ENCODE assay signal across 8 cellular contexts in genomic region chr7:95246935-95247370, GRCh38.
DNase-seq lines count a peak whose midpoint lies in the region; ATAC-seq and TF ChIP-seq lines count a peak whose summit lies in the region.

No MANE protein-coding gene starts in this region.

- DNase-seq in Caki2 (ENCODE audit: low read depth) (peak; percentile 58), GM19240 (ENCODE audit: insufficient read length, low spot score) (peak; percentile 10), LoVo (ENCODE audit: low spot score) (peak; percentile 76), OCI-M1 (lab: John Stamatoyannopoulos, UW) (peak; percentile 97), colonic mucosa (peak; percentile 76), left colon (peak; percentile 25 to 47), superior temporal gyrus (ENCODE audit: extremely low spot score) (peak; percentile 95)
- no peak for DNase-seq in stimulated activated CD4-positive, alpha-beta T cell treated with anti-CD3 and anti-CD28 coated beads, Interleukin-4, amount 100 ng/mL, for 1 hour

- ATAC-seq in left colon, result peak; percentile 91

- H3K27me3 ChIP-seq in colonic mucosa, result no peaks in the 10 kb centered on the region

- H3K36me3 ChIP-seq in colonic mucosa, result no peaks in the 10 kb centered on the region

- intact Hi-C loops in colonic mucosa (cut with DNase I), result loop anchor here (10.0 kb wide), 1 partner anchor 802 kb away; no protein-coding TSS in a partner anchor
- intact Hi-C loops in left colon (cut with DNase I, micrococcal nuclease), result loop anchor here in 1 of 2 donors (10.0 kb wide), 1 partner anchor 802 kb away; no protein-coding TSS in a partner anchor

- peak; percentile 77 for TF ChIP-seq CTCF in colonic mucosa (IDR thresholded peaks at IDR 0.05)

- no peak overlapping the region for H3K9ac ChIP-seq in colonic mucosa (ENCODE audit: low read depth in 2 of 2, low read length in 2 of 2)

- in situ Hi-C loops in Caki2 (cut with HindIII; ENCODE audit: low pct_unique_long_range_greater_than_20kb, low sequenced_read_pairs), result no loop called here

- no peak overlapping the region for H3K27ac ChIP-seq in colonic mucosa

- H3K9me3 ChIP-seq in colonic mucosa, result no peaks in the 10 kb centered on the region

- no peak overlapping the region for H3K4me3 ChIP-seq in colonic mucosa

- H3K4me1 ChIP-seq in colonic mucosa, result no peaks in the 10 kb centered on the region
